In genomic region chr12:68175566-68176033, GRCh38 we compare ENCODE assay signal across 9 cellular contexts. TPM values are rescaled to one million over a fixed set of nuclear protein-coding genes. Genes with fewer than 3 reads are reported as not detected.
A peak's percentile ranks its signal among the peaks of the same experiment; 100 is the strongest.
DNase-seq lines count a peak whose midpoint lies in the region; ATAC-seq and TF ChIP-seq lines count a peak whose summit lies in the region.
"Had no signal": no experiment of that assay in that cellular context is flagged by ENCODE, and none has a peak within 500 bp of the region (broad histone marks: within the 10 kb centered on the region; RNA-seq: fewer than 3 reads in every experiment).

No MANE protein-coding gene starts in this region.

- intact Hi-C loops in spleen (cut with DNase I; ENCODE audit: low total_unique reads): no loop called here

- H3K27ac ChIP-seq in spleen: peak overlapping the region; percentile 7 to 78 (median 60)

- H3K36me3 ChIP-seq in spleen: no peaks in the 10 kb centered on the region

- 18 to 39% (median 31%) methylated on average over 4 of the region's 4 CpGs for WGBS in spleen, 5 donors

- ATAC-seq in HG03135 (IDR thresholded peaks at IDR 0.05; ENCODE audit: unreplicated experiment): peak; percentile 87
- ATAC-seq in activated CD8-positive, alpha-beta memory T cell treated with anti-CD3 and anti-CD28 coated beads, Interleukin-2, amount 10 ng/mL, durations not matched to agents 7 days and 5 days: peak; percentile 85

- DNase-seq in GM19238 (ENCODE audit: insufficient read length, low spot score): peak; percentile 31
- DNase-seq in activated CD8-positive, alpha-beta memory T cell treated with anti-CD3 and anti-CD28 coated beads, Interleukin-2, amount 10 ng/mL, durations not matched to agents 7 days and 5 days: peak; percentile 87
- no peak for DNase-seq in spleen
- no peak for DNase-seq in middle frontal gyrus (ENCODE audit: extremely low spot score, low spot score)
- no peak for DNase-seq in globus pallidus (ENCODE audit: low spot score)
- DNase-seq in medulla oblongata (ENCODE audit: extremely low spot score): no peak
- no peak for DNase-seq in NCI-H446 (lab: John Stamatoyannopoulos, UW)

- peak overlapping the region; percentile 66 for H3K4me3 Mint-ChIP-seq in activated CD8-positive, alpha-beta memory T cell treated with anti-CD3 and anti-CD28 coated beads, Interleukin-2, amount 10 ng/mL, durations not matched to agents 7 days and 5 days

- no peaks in the 10 kb centered on the region for H3K9me3 ChIP-seq in spleen

- CTCF ChIA-PET in activated CD8-positive, alpha-beta memory T cell treated with anti-CD3 and anti-CD28 coated beads, Interleukin-2, amount 10 ng/mL, durations not matched to agents 7 days and 5 days (lab: Charles Lee): interaction anchor here (0.7 to 3.2 kb wide), 4 partner anchors 10 to 136 kb away, joined by 3 to 7 read pairs (median 5); no protein-coding TSS in a partner anchor

- H3K4me3 ChIP-seq in spleen: peak overlapping the region in 1 of 8 donors; percentile 55

- peaks cover 5% of the 10 kb centered on the region for H3K36me3 Mint-ChIP-seq in activated CD8-positive, alpha-beta memory T cell treated with anti-CD3 and anti-CD28 coated beads, Interleukin-2, amount 10 ng/mL, durations not matched to agents 7 days and 5 days

- no peaks in the 10 kb centered on the region for H3K27me3 ChIP-seq in spleen (replicated peaks in 1 of 7)

- TF ChIP-seq CTCF in spleen (IDR thresholded peaks at IDR 0.05 in 8 of 11, conservative IDR thresholded peaks at IDR 0.05 in 3 of 11): no peak

- TF ChIP-seq POLR2A in spleen (IDR thresholded peaks at IDR 0.05): no peak

- no peaks in the 10 kb centered on the region for H3K27me3 Mint-ChIP-seq in activated CD8-positive, alpha-beta memory T cell treated with anti-CD3 and anti-CD28 coated beads, Interleukin-2, amount 10 ng/mL, durations not matched to agents 7 days and 5 days

- peak overlapping the region; percentile 86 for H3K27ac Mint-ChIP-seq in activated CD8-positive, alpha-beta memory T cell treated with anti-CD3 and anti-CD28 coated beads, Interleukin-2, amount 10 ng/mL, durations not matched to agents 7 days and 5 days

- peaks cover 0 to 25% (median 11%) of the 10 kb centered on the region in 6 donors for H3K4me1 ChIP-seq in spleen

- no peaks in the 10 kb centered on the region for H3K9me3 Mint-ChIP-seq in activated CD8-positive, alpha-beta memory T cell treated with anti-CD3 and anti-CD28 coated beads, Interleukin-2, amount 10 ng/mL, durations not matched to agents 7 days and 5 days (ENCODE audit: low read depth)

- H3K4me1 Mint-ChIP-seq in activated CD8-positive, alpha-beta memory T cell treated with anti-CD3 and anti-CD28 coated beads, Interleukin-2, amount 10 ng/mL, durations not matched to agents 7 days and 5 days: peaks cover 62% of the 10 kb centered on the region

RNA-seq across cellular contexts. Expression of gene IFNG, which starts 16.1 kb away (rescaled TPM):
- 100 to 1,000 TPM in 1 of 2 experiments, 10 to 100 TPM in 1; 25.7 to 117 TPM for total RNA-seq in activated CD8-positive, alpha-beta memory T cell treated with anti-CD3 and anti-CD28 coated beads, Interleukin-2, amount 10 ng/mL, durations not matched to agents 7 days and 5 days
- 1 to 10 TPM in 2 of 7 donors, under 1 TPM in 4, not detected in 1; 0.51 to 2.2 (median 0.80) TPM for total RNA-seq in spleen
- under 1 TPM; 0.23 to 0.58 (median 0.24) TPM for polyA plus RNA-seq in spleen
- total RNA-seq: RPMI7951 had no signal

RNA-seq across cellular contexts. Expression of gene IL26, which starts 50.0 kb away (rescaled TPM):
- under 1 TPM in 1 of 2 experiments, not detected in 1; 0.35 TPM for total RNA-seq in activated CD8-positive, alpha-beta memory T cell treated with anti-CD3 and anti-CD28 coated beads, Interleukin-2, amount 10 ng/mL, durations not matched to agents 7 days and 5 days
- total RNA-seq in spleen: under 1 TPM in 1 of 7 donors, not detected in 6; 0.27 TPM
- not detected for polyA plus RNA-seq in spleen
- total RNA-seq: RPMI7951 had no signal

Comparison
In these comparisons a context has a peak if more than half of its experiments do, and no peak if none do; other contexts are left out.
1. DNase-seq: peak in GM19238 (single experiment) and activated CD8-positive, alpha-beta memory T cell treated with anti-CD3 and anti-CD28 coated beads, Interleukin-2, amount 10 ng/mL, durations not matched to agents 7 days and 5 days (single experiment); none in spleen (single experiment), middle frontal gyrus (single experiment), globus pallidus (single experiment), medulla oblongata (single experiment) and NCI-H446 (0 of 2).
2. RNA of gene IFNG, which starts 16.1 kb away (total RNA-seq): 25.7 to 117 TPM in activated CD8-positive, alpha-beta memory T cell treated with anti-CD3 and anti-CD28 coated beads, Interleukin-2, amount 10 ng/mL, durations not matched to agents 7 days and 5 days; 0.51 to 2.2 TPM in spleen; every median in the first group is over 4 times any median in the second.